Comparison of ENCODE assay signal across 11 cellular contexts in the genomic region with DNA sequence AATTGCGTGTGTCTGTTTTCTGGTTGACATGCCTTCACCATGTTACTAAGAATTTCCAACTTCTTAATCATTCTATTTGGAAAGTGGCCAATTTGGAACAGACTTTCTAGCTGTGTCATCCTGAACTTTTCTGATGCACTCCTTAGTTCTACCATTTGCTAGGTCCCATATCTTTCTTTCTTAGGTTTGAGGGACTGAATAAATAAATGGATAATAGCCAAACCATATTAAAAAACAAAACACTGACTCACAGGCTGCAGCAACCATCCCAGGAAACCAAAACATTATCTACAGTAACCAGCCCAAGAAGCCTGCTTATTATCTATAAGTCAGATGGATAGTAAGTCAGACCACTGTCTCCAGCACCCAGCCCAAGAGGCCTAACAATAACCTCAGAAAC.
DNase-seq lines count a peak whose midpoint lies in the region; TF ChIP-seq lines count a peak whose summit lies in the region.
"Had no signal": no experiment of that assay in that cellular context is flagged by ENCODE, and none has a peak within 500 bp of the region (broad histone marks: within the 10 kb centered on the region; RNA-seq: fewer than 3 reads in every experiment).

No MANE protein-coding gene starts in this region.

- DNase-seq in HS-5 (ENCODE audit: low read depth): peak; percentile 83
- peak; percentile 68 for DNase-seq in astrocyte of the hippocampus (ENCODE audit: low read depth, low spot score)
- peak; percentile 68 for DNase-seq in hepatic stellate cell (ENCODE audit: low spot score)
- DNase-seq in GDM1 (lab: John Stamatoyannopoulos, UW): no peak
- no peak for DNase-seq in SIG-M5 (lab: John Stamatoyannopoulos, UW)
- no peak for DNase-seq in iPS-NIHi7 (ENCODE audit: extremely low spot score)
- no peak for DNase-seq in activated naive CD4-positive, alpha-beta T cell treated with anti-CD3 and anti-CD28 coated beads, Interleukin-2, amount 50 U/mL, for 16 hours
- DNase-seq: effector memory CD8-positive, alpha-beta T cell; NCI-H1930 had no signal

- TF ChIP-seq CTCF in 22Rv1 (IDR thresholded peaks at IDR 0.05): no peak

- peak overlapping the region; percentile 43 for H3K27ac ChIP-seq in 22Rv1
- H3K27ac ChIP-seq: BLaER1 had no signal

Comparison
In these comparisons a context has a peak if more than half of its experiments do, and no peak if none do; other contexts are left out.
1. DNase-seq: peak in HS-5 (single experiment), astrocyte of the hippocampus (single experiment) and hepatic stellate cell (single experiment); none in GDM1 (single experiment), SIG-M5 (single experiment), iPS-NIHi7 (single experiment) and activated naive CD4-positive, alpha-beta T cell treated with anti-CD3 and anti-CD28 coated beads, Interleukin-2, amount 50 U/mL, for 16 hours (single experiment).